Comparison of ENCODE assay signal across 8 cellular contexts in genomic region chr1:32540589-32540988, GRCh38. TPM values are rescaled to one million over a fixed set of nuclear protein-coding genes. Genes with fewer than 3 reads are reported as not detected.
A peak's percentile ranks its signal among the peaks of the same experiment; 100 is the strongest.
DNase-seq lines count a peak whose midpoint lies in the region; ATAC-seq and TF ChIP-seq lines count a peak whose summit lies in the region.

No MANE protein-coding gene starts in this region.

- H3K9me3 ChIP-seq in fibroblast of lung (ENCODE audit: control insufficient read depth, insufficient read depth, low read depth, low read length) = no peaks in the 10 kb centered on the region
- H3K9me3 ChIP-seq in stomach smooth muscle (ENCODE audit: control insufficient read depth in 2 of 2, low read length in 2 of 2) = no peaks in the 10 kb centered on the region

- H3K27me3 Mint-ChIP-seq in activated CD4-positive, alpha-beta T cell treated with anti-CD3 and anti-CD28 coated beads, Interleukin-2, amount 10 ng/mL, durations not matched to agents 24 days and 14 days = peaks cover 63% of the 10 kb centered on the region

- no peak overlapping the region for H2AFZ ChIP-seq in fibroblast of lung (ENCODE audit: low read length)

- no peak for DNase-seq in activated CD4-positive, alpha-beta T cell treated with anti-CD3 and anti-CD28 coated beads, Interleukin-2, amount 10 ng/mL, durations not matched to agents 24 days and 14 days
- DNase-seq in activated CD4-positive, alpha-beta T cell treated with anti-CD3 and anti-CD28 coated beads for 48 hours = no peak
- DNase-seq in RPMI7951 (ENCODE audit: low read depth) (peak; percentile 6), fibroblast of lung (ENCODE audit: low read depth in 2 of 2) (no peak)

- H3K9ac ChIP-seq in fibroblast of lung (ENCODE audit: insufficient read depth, low read length) = no peak overlapping the region
- peak overlapping the region in 1 of 2 donors; percentile 68 for H3K9ac ChIP-seq in stomach smooth muscle (ENCODE audit: low read length in 2 of 2)

- H3K4me2 ChIP-seq in fibroblast of lung (ENCODE audit: extremely low read depth, insufficient read depth, low read length) = peak overlapping the region; percentile 75

- H3K36me3 Mint-ChIP-seq in activated CD4-positive, alpha-beta T cell treated with anti-CD3 and anti-CD28 coated beads, Interleukin-2, amount 10 ng/mL, durations not matched to agents 24 days and 14 days (ENCODE audit: low read depth) = no peaks in the 10 kb centered on the region

- H3K4me1 ChIP-seq in fibroblast of lung (ENCODE audit: control insufficient read depth, extremely low read depth, insufficient read depth, low read length) (no peaks in the 10 kb centered on the region), stomach smooth muscle (ENCODE audit: control insufficient read depth, insufficient read depth, low read length) (peaks cover 5% of the 10 kb centered on the region)

- H3K27me3 ChIP-seq in fibroblast of lung (ENCODE audit: control insufficient read depth, insufficient read depth, low read length) (no peaks in the 10 kb centered on the region), stomach smooth muscle (ENCODE audit: control insufficient read depth in 1 of 2, insufficient read depth in 2 of 2, low read length in 2 of 2) (no peaks in the 10 kb centered on the region)

- intact Hi-C loops in activated CD4-positive, alpha-beta T cell treated with anti-CD3 and anti-CD28 coated beads, Interleukin-2, amount 10 ng/mL, durations not matched to agents 24 days and 14 days (cut with micrococcal nuclease) = no loop called here

- H3K4me1 Mint-ChIP-seq in activated CD4-positive, alpha-beta T cell treated with anti-CD3 and anti-CD28 coated beads, Interleukin-2, amount 10 ng/mL, durations not matched to agents 24 days and 14 days = peaks cover 8% of the 10 kb centered on the region

- no peaks in the 10 kb centered on the region for H3K9me3 Mint-ChIP-seq in activated CD4-positive, alpha-beta T cell treated with anti-CD3 and anti-CD28 coated beads, Interleukin-2, amount 10 ng/mL, durations not matched to agents 24 days and 14 days

- H3K27ac ChIP-seq in fibroblast of lung (ENCODE audit: insufficient read depth, low read length) = no peak overlapping the region
- no peak overlapping the region for H3K27ac ChIP-seq in stomach smooth muscle (ENCODE audit: low read length)

- peak overlapping the region; percentile 60 to 89 (median 69) for H3K4me3 ChIP-seq in fibroblast of lung (replicated peaks in 1 of 4; ENCODE audit: control extremely low read depth in 1 of 4, insufficient read depth in 1 of 4, low read depth in 3 of 4, low read length in 4 of 4)
- H3K4me3 ChIP-seq in stomach smooth muscle (ENCODE audit: low read length in 2 of 2) = peak overlapping the region; percentile 82 to 83

- ATAC-seq in GM21723 (IDR thresholded peaks at IDR 0.05; ENCODE audit: unreplicated experiment) (no peak), GM18861 (IDR thresholded peaks at IDR 0.05; ENCODE audit: unreplicated experiment) (no peak), GM18498 (IDR thresholded peaks at IDR 0.05; ENCODE audit: unreplicated experiment) (no peak)

- H3K36me3 ChIP-seq in fibroblast of lung (ENCODE audit: control insufficient read depth, insufficient read depth, low read length) (no peaks in the 10 kb centered on the region), stomach smooth muscle (ENCODE audit: control insufficient read depth in 2 of 2, insufficient read depth in 2 of 2, low read length in 2 of 2) (no peaks in the 10 kb centered on the region)

- H3K79me2 ChIP-seq in fibroblast of lung (ENCODE audit: control insufficient read depth, insufficient read depth, low read length) = peaks cover 6% of the 10 kb centered on the region

- H3K27ac Mint-ChIP-seq in activated CD4-positive, alpha-beta T cell treated with anti-CD3 and anti-CD28 coated beads, Interleukin-2, amount 10 ng/mL, durations not matched to agents 24 days and 14 days = no peak overlapping the region

- TF ChIP-seq CTCF in fibroblast of lung (conservative IDR thresholded peaks at IDR 0.05 in 1 of 2, IDR thresholded peaks at IDR 0.05 in 1 of 2; ENCODE audit: low read depth in 1 of 2, low read length in 2 of 2) = no peak

- H4K20me1 ChIP-seq in fibroblast of lung (ENCODE audit: control insufficient read depth, extremely low read depth, insufficient read depth, low read length) = no peaks in the 10 kb centered on the region

- peak overlapping the region; percentile 77 for H3K4me3 Mint-ChIP-seq in activated CD4-positive, alpha-beta T cell treated with anti-CD3 and anti-CD28 coated beads, Interleukin-2, amount 10 ng/mL, durations not matched to agents 24 days and 14 days

RNA-seq across cellular contexts. Expression of gene ZBTB8A, which starts 1.4 kb away (rescaled TPM):
- total RNA-seq in activated CD4-positive, alpha-beta T cell treated with anti-CD3 and anti-CD28 coated beads, Interleukin-2, amount 10 ng/mL, durations not matched to agents 24 days and 14 days = 0.19 and 0.62 TPM in 2 replicates
- total RNA-seq in RPMI7951 (2014; rRNA removed; shearing (Covaris generic)) = 5.5 and 6.7 TPM in 2 replicates
- total RNA-seq in fibroblast of lung = 5.6 and 5.9 TPM in 2 replicates
- 6.0 and 6.9 TPM in 2 replicates for polyA plus RNA-seq in fibroblast of lung
- polyA plus RNA-seq in fibroblast of lung (2012) = 3.9 and 4.4 TPM in 2 replicates
- polyA minus RNA-seq in fibroblast of lung (ENCODE audit: low replicate concordance) = 2.3 and 3.4 TPM in 2 replicates
